ENCODE assay signal across 1 cellular context in genomic region chr1:75981188-75981897, GRCh38.
TF ChIP-seq lines count a peak whose summit lies in the region.

No MANE protein-coding gene starts in this region.

TF ChIP-seq in HepG2, 621 proteins besides CTCF, POLR2A, EP300 and RAD21 (continued from another document):
- no peak for TF ChIP-seq GLMP (CRISPR knock-in tag; IDR thresholded peaks at IDR 0.05; ENCODE audit: borderline replicate concordance)
TF ChIP-seq in HepG2: peak in this region for 0.
